Comparison of ENCODE assay signal across 8 cellular contexts in genomic region chr17:77444653-77445029, GRCh38.
A peak's percentile ranks its signal among the peaks of the same experiment; 100 is the strongest.
DNase-seq lines count a peak whose midpoint lies in the region; ATAC-seq lines count a peak whose summit lies in the region.

No MANE protein-coding gene starts in this region.

- H3K4me1 Mint-ChIP-seq in activated T-helper 1 cell treated with anti-CD3 and anti-CD28 coated beads, Interleukin-12 subunit alpha, Interleukin-12 subunit beta, Interleukin-2, Interleukin-4 antibody, amounts not matched to agents 30 ng/mL and 10 ng/mL and 1 ng/mL, durations not matched to agents 14 hours and 24 hours and 36 hours (ENCODE audit: low read depth): peaks cover 84% of the 10 kb centered on the region
- H3K4me1 Mint-ChIP-seq in memory B cell: peaks cover 56% of the 10 kb centered on the region

- ATAC-seq in GM21390 (IDR thresholded peaks at IDR 0.05; ENCODE audit: unreplicated experiment) (peak; percentile 10), memory B cell (ENCODE audit: low read depth) (no peak), HG03045 (IDR thresholded peaks at IDR 0.05; ENCODE audit: unreplicated experiment) (no peak), GM21423 (IDR thresholded peaks at IDR 0.05; ENCODE audit: unreplicated experiment) (no peak)

- intact Hi-C loops in activated T-helper 1 cell treated with anti-CD3 and anti-CD28 coated beads, Interleukin-12 subunit alpha, Interleukin-12 subunit beta, Interleukin-2, Interleukin-4 antibody, amounts not matched to agents 30 ng/mL and 10 ng/mL and 1 ng/mL, durations not matched to agents 14 hours and 24 hours and 36 hours (cut with micrococcal nuclease): loop anchor here (2.0 to 5.0 kb wide), 3 partner anchors 16 to 688 kb away; partner anchors contain the start of gene TMC8

- peak overlapping the region; percentile 79 for H3K4me3 Mint-ChIP-seq in activated T-helper 1 cell treated with anti-CD3 and anti-CD28 coated beads, Interleukin-12 subunit alpha, Interleukin-12 subunit beta, Interleukin-2, Interleukin-4 antibody, amounts not matched to agents 30 ng/mL and 10 ng/mL and 1 ng/mL, durations not matched to agents 14 hours and 24 hours and 36 hours
- H3K4me3 Mint-ChIP-seq in memory B cell: peak overlapping the region; percentile 71

- H3K27ac Mint-ChIP-seq in activated T-helper 1 cell treated with anti-CD3 and anti-CD28 coated beads, Interleukin-12 subunit alpha, Interleukin-12 subunit beta, Interleukin-2, Interleukin-4 antibody, amounts not matched to agents 30 ng/mL and 10 ng/mL and 1 ng/mL, durations not matched to agents 14 hours and 24 hours and 36 hours: peak overlapping the region; percentile 97
- peak overlapping the region; percentile 92 for H3K27ac Mint-ChIP-seq in memory B cell

- DNase-seq in AG08395 (ENCODE audit: low spot score): peak; percentile 51
- DNase-seq in activated T-helper 1 cell treated with anti-CD3 and anti-CD28 coated beads, Interleukin-12 subunit alpha, Interleukin-12 subunit beta, Interleukin-2, Interleukin-4 antibody, amounts not matched to agents 30 ng/mL and 10 ng/mL and 1 ng/mL, durations not matched to agents 14 hours and 24 hours and 36 hours (ENCODE audit: low spot score): no peak
- DNase-seq in memory B cell (ENCODE audit: low spot score in 2 of 2): no peak
- no peak for DNase-seq in NCI-H2029 (lab: John Stamatoyannopoulos, UW)
- DNase-seq in kidney tubule cell (ENCODE audit: low spot score): no peak

- H3K9me3 Mint-ChIP-seq in activated T-helper 1 cell treated with anti-CD3 and anti-CD28 coated beads, Interleukin-12 subunit alpha, Interleukin-12 subunit beta, Interleukin-2, Interleukin-4 antibody, amounts not matched to agents 30 ng/mL and 10 ng/mL and 1 ng/mL, durations not matched to agents 14 hours and 24 hours and 36 hours: no peaks in the 10 kb centered on the region
- H3K9me3 Mint-ChIP-seq in memory B cell: no peaks in the 10 kb centered on the region

- no peaks in the 10 kb centered on the region for H3K27me3 Mint-ChIP-seq in activated T-helper 1 cell treated with anti-CD3 and anti-CD28 coated beads, Interleukin-12 subunit alpha, Interleukin-12 subunit beta, Interleukin-2, Interleukin-4 antibody, amounts not matched to agents 30 ng/mL and 10 ng/mL and 1 ng/mL, durations not matched to agents 14 hours and 24 hours and 36 hours (ENCODE audit: insufficient read depth)
- H3K27me3 Mint-ChIP-seq in memory B cell: no peaks in the 10 kb centered on the region

- peaks cover 7% of the 10 kb centered on the region for H3K36me3 Mint-ChIP-seq in activated T-helper 1 cell treated with anti-CD3 and anti-CD28 coated beads, Interleukin-12 subunit alpha, Interleukin-12 subunit beta, Interleukin-2, Interleukin-4 antibody, amounts not matched to agents 30 ng/mL and 10 ng/mL and 1 ng/mL, durations not matched to agents 14 hours and 24 hours and 36 hours (ENCODE audit: low read depth)
- peaks cover 5% of the 10 kb centered on the region for H3K36me3 Mint-ChIP-seq in memory B cell
